Comparison of ENCODE assay signal across 10 cellular contexts in the genomic region with DNA sequence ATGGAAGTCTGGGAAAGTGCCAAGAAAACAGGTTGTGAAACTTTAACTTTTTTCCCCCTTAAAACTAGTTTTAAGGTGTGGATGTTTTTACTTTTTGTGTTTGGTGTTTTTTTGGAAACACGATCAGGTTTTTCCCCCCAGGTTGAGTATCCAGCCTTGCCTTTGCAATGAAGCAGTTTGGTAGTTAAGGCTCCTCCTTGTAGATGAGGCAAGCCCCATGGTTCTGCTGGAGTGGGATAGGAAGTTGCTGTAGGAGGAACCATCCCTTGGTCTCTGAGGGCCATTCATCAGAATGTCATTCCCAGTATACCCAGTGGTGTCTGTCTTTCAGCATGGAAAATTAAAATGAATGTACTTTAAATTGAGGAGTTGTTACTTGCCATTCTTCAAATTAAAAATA. TPM values are rescaled to one million over a fixed set of nuclear protein-coding genes. Genes with fewer than 3 reads are reported as not detected.
DNase-seq lines count a peak whose midpoint lies in the region; ATAC-seq and TF ChIP-seq lines count a peak whose summit lies in the region.
"Had no signal": no experiment of that assay in that cellular context is flagged by ENCODE, and none has a peak within 500 bp of the region (broad histone marks: within the 10 kb centered on the region; RNA-seq: fewer than 3 reads in every experiment).

No MANE protein-coding gene starts in this region.

- H2AFZ ChIP-seq in OCI-LY3 (ENCODE audit: low read depth, low read length) (no peak overlapping the region), parathyroid adenoma (no peak overlapping the region)

- H3K27me3 ChIP-seq in OCI-LY3 (ENCODE audit: low read depth, low read length) = no peaks in the 10 kb centered on the region; the same call in 1 of the 2 replicates
- H3K27me3 ChIP-seq in parathyroid adenoma (ENCODE audit: control insufficient read depth, insufficient read depth, low read length) = no peaks in the 10 kb centered on the region
- H3K27me3 ChIP-seq: adrenal gland had no signal

- H3K4me1 Mint-ChIP-seq in endothelial cell (ENCODE audit: unreplicated experiment) = peaks cover 69% of the 10 kb centered on the region

- no peak overlapping the region for H3K9ac ChIP-seq in OCI-LY3 (ENCODE audit: low read length)
- H3K9ac ChIP-seq in parathyroid adenoma = no peak overlapping the region

- peaks cover 7% of the 10 kb centered on the region for H3K36me3 Mint-ChIP-seq in endothelial cell (ENCODE audit: low read depth, unreplicated experiment)

- peak overlapping the region; percentile 90 for H3K4me2 ChIP-seq in OCI-LY3 (ENCODE audit: low read length)
- H3K4me2 ChIP-seq in parathyroid adenoma (ENCODE audit: low read length) = peak overlapping the region; percentile 13

- H3K36me3 ChIP-seq in OCI-LY3 (replicated peaks; ENCODE audit: low read depth, low read length) (no peaks in the 10 kb centered on the region), parathyroid adenoma (ENCODE audit: control insufficient read depth, insufficient read depth, low read length) (no peaks in the 10 kb centered on the region)
- H3K36me3 ChIP-seq: adrenal gland had no signal

- H3K27me3 Mint-ChIP-seq in endothelial cell (ENCODE audit: unreplicated experiment) = peaks cover 14% of the 10 kb centered on the region

- H3K27ac ChIP-seq in OCI-LY3 (ENCODE audit: low read length) (no peak overlapping the region), parathyroid adenoma (no peak overlapping the region)
- H3K27ac ChIP-seq: adrenal gland had no signal

- no peak overlapping the region for H3K4me3 ChIP-seq in OCI-LY3 (ENCODE audit: low read length)
- no peak overlapping the region for H3K4me3 ChIP-seq in parathyroid adenoma (ENCODE audit: low read depth, low read length)

- H3K4me1 ChIP-seq in OCI-LY3 (ENCODE audit: low read length) (peaks cover 31% of the 10 kb centered on the region), parathyroid adenoma (peaks cover 17% of the 10 kb centered on the region)

- peak overlapping the region; percentile 96 for H3K4me3 Mint-ChIP-seq in endothelial cell (ENCODE audit: unreplicated experiment)

- no peaks in the 10 kb centered on the region for H3K9me3 Mint-ChIP-seq in endothelial cell (ENCODE audit: unreplicated experiment)

- ATAC-seq in GM19395 (IDR thresholded peaks at IDR 0.05; ENCODE audit: unreplicated experiment) (no peak), GM21528 (IDR thresholded peaks at IDR 0.05; ENCODE audit: low FRiP score, unreplicated experiment) (no peak)

- peak overlapping the region; percentile 14 for H3K27ac Mint-ChIP-seq in endothelial cell (ENCODE audit: unreplicated experiment)

- peak; percentile 50 for DNase-seq in GM03348 (ENCODE audit: low spot score)
- no peak for DNase-seq in endothelial cell (ENCODE audit: low spot score)
- DNase-seq in NCI-H446 treated with DMSO at 0.1 percent for 48 hours (lab: John Stamatoyannopoulos, UW) = no peak
- DNase-seq in stimulated activated CD4-positive, alpha-beta T cell treated with anti-CD3 and anti-CD28 coated beads, Interleukin-1b, Interleukin-23, amount 100 ng/mL, for 48 hours = no peak
- DNase-seq: NCI-H2107 had no signal

- H3K9me3 ChIP-seq in OCI-LY3 (ENCODE audit: insufficient read depth, low read length) = no peaks in the 10 kb centered on the region
- H3K9me3 ChIP-seq in parathyroid adenoma (ENCODE audit: control insufficient read depth, low read length) = no peaks in the 10 kb centered on the region
- H3K9me3 ChIP-seq: adrenal gland had no signal

- TF ChIP-seq CTCF in OCI-LY3 (IDR thresholded peaks at IDR 0.05; ENCODE audit: low read depth, low read length) (no peak), endothelial cell (IDR thresholded peaks at IDR 0.05; ENCODE audit: unreplicated experiment) (no peak), parathyroid adenoma (IDR thresholded peaks at IDR 0.05) (no peak)

- peaks cover 64% of the 10 kb centered on the region for H4K20me1 ChIP-seq in OCI-LY3 (ENCODE audit: insufficient read depth, low read length)

- H3K79me2 ChIP-seq in OCI-LY3 (ENCODE audit: low read length) = peaks cover 89% of the 10 kb centered on the region
- peaks cover 53% of the 10 kb centered on the region for H3K79me2 ChIP-seq in parathyroid adenoma

RNA-seq across cellular contexts. Expression of a gene that starts 2.7 kb away (rescaled TPM):
- 54.5 TPM for total RNA-seq in endothelial cell (ENCODE audit: unreplicated experiment)
